In the genomic region with DNA sequence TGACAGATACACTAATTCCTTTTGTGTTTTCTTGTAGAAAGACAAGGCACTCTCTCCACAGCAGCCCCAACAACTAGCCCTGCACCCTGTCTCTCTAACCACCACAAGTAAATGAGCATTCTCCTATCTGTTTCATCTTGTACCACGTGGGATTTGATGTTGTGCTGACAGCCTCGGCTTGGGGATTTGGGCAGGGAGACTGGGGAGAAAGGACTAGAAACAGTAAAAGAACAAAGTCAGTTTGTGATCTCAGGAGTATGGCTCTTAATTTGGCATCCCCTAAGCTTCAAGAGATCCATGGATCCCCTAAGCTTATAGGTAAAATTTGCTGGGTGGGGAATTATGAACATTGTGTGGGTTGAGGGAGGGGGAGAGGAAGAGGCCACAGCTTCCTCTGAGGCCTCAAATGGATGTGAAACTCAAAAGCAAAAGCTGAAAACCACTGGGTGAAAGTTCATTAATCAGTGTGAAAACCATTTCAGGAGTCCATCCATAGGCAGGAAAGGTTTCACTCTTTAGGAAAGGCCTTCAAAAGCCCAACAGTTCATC, we compare ENCODE assay signal across 9 cellular contexts. TPM values are rescaled to one million over a fixed set of nuclear protein-coding genes. Genes with fewer than 3 reads are reported as not detected.
DNase-seq lines count a peak whose midpoint lies in the region; ATAC-seq and TF ChIP-seq lines count a peak whose summit lies in the region.
"Had no signal": no experiment of that assay in that cellular context is flagged by ENCODE, and none has a peak within 500 bp of the region (broad histone marks: within the 10 kb centered on the region; RNA-seq: fewer than 3 reads in every experiment).

No MANE protein-coding gene starts in this region.

- no peaks in the 10 kb centered on the region; the same call in 1 of the 2 replicates for H3K36me3 ChIP-seq in BLaER1
- H3K36me3 ChIP-seq in suprapubic skin, result no peaks in the 10 kb centered on the region

- TF ChIP-seq EP300 in suprapubic skin (IDR thresholded peaks at IDR 0.05), result no peak

- H3K27ac Mint-ChIP-seq in activated naive CD4-positive, alpha-beta T cell treated with anti-CD3 and anti-CD28 coated beads, Interleukin-2, amount 50 U/mL, for 72 hours, result peak overlapping the region; percentile 15 to 79

- no peak for TF ChIP-seq CTCF in suprapubic skin (IDR thresholded peaks at IDR 0.05)

- 19% methylated on average over 2 of the region's 2 CpGs for WGBS in suprapubic skin

- peak overlapping the region; percentile 31 for H3K9ac ChIP-seq in BLaER1

- no peaks in the 10 kb centered on the region for H4K20me1 ChIP-seq in BLaER1

- H3K27me3 ChIP-seq in BLaER1, result no peaks in the 10 kb centered on the region
- no peaks in the 10 kb centered on the region for H3K27me3 ChIP-seq in suprapubic skin

- no peaks in the 10 kb centered on the region for H3K9me3 ChIP-seq in BLaER1
- H3K9me3 ChIP-seq in suprapubic skin, result no peaks in the 10 kb centered on the region

- no peak for TF ChIP-seq POLR2A in suprapubic skin (IDR thresholded peaks at IDR 0.05)

- H3K9me3 Mint-ChIP-seq in activated naive CD4-positive, alpha-beta T cell treated with anti-CD3 and anti-CD28 coated beads, Interleukin-2, amount 50 U/mL, for 72 hours, result no peaks in the 10 kb centered on the region

- peak; percentile 82 for ATAC-seq in GM19438 (IDR thresholded peaks at IDR 0.05; ENCODE audit: low read depth, unreplicated experiment)
- ATAC-seq in activated naive CD4-positive, alpha-beta T cell treated with anti-CD3 and anti-CD28 coated beads, Interleukin-2, amount 50 U/mL, for 72 hours, result peak; percentile 52 to 68
- no peak for ATAC-seq in HG02973 (IDR thresholded peaks at IDR 0.05; ENCODE audit: unreplicated experiment)

- H3K27ac ChIP-seq in BLaER1, result peak overlapping the region; percentile 75
- H3K27ac ChIP-seq in suprapubic skin, result peak overlapping the region; percentile 24

- H3K4me1 ChIP-seq in BLaER1 (peaks cover 53% of the 10 kb centered on the region), suprapubic skin (peaks cover 5% of the 10 kb centered on the region)

- H3K4me2 ChIP-seq in BLaER1, result peak overlapping the region; percentile 80

- DNase-seq in KG1 (lab: John Stamatoyannopoulos, UW), result peak; percentile 28
- peak in 1 of 2 donors; percentile 28 for DNase-seq in activated naive CD4-positive, alpha-beta T cell treated with anti-CD3 and anti-CD28 coated beads, Interleukin-2, amount 50 U/mL, for 72 hours (ENCODE audit: low spot score in 2 of 2)
- DNase-seq in suprapubic skin (ENCODE audit: low spot score in 2 of 2), result no peak
- no peak for DNase-seq in NCI-H2171 treated with DMSO at 0.1 percent for 48 hours (lab: John Stamatoyannopoulos, UW)
- DNase-seq in SW 1271 (lab: John Stamatoyannopoulos, UW), result no peak

- H3K36me3 Mint-ChIP-seq in activated naive CD4-positive, alpha-beta T cell treated with anti-CD3 and anti-CD28 coated beads, Interleukin-2, amount 50 U/mL, for 72 hours, result peaks cover 11 to 19% of the 10 kb centered on the region in 2 donors

- H3K4me3 ChIP-seq in BLaER1, result peak overlapping the region; percentile 15; the same call in 1 of the 2 replicates
- H3K4me3 ChIP-seq in suprapubic skin, result no peak overlapping the region
- H3K4me3 ChIP-seq: lung had no signal

RNA-seq across cellular contexts. Expression of a gene that starts 3.1 kb away (rescaled TPM):
- 1 to 10 TPM; 6.4 to 8.9 TPM for total RNA-seq in activated naive CD4-positive, alpha-beta T cell treated with anti-CD3 and anti-CD28 coated beads, Interleukin-2, amount 50 U/mL, for 72 hours
- total RNA-seq in suprapubic skin, result 10 to 100 TPM in 1 of 4 donors, 1 to 10 TPM in 3; 3.4 to 12.2 (median 5.9) TPM

RNA-seq across cellular contexts. Expression of a gene that starts 26.6 kb away (rescaled TPM):
- total RNA-seq in activated naive CD4-positive, alpha-beta T cell treated with anti-CD3 and anti-CD28 coated beads, Interleukin-2, amount 50 U/mL, for 72 hours, result under 1 TPM in 1 of 2 donors, not detected in 1; 0.11 TPM
- total RNA-seq in suprapubic skin, result 1 to 10 TPM in 1 of 4 donors, under 1 TPM in 2, not detected in 1; 0.64 to 2.0 (median 0.85) TPM

RNA-seq across cellular contexts. Expression of a gene that starts 26.6 kb away (rescaled TPM):
- not detected for total RNA-seq in activated naive CD4-positive, alpha-beta T cell treated with anti-CD3 and anti-CD28 coated beads, Interleukin-2, amount 50 U/mL, for 72 hours
- 1 to 10 TPM in 1 of 4 donors, not detected in 3; 1.1 TPM for total RNA-seq in suprapubic skin

RNA-seq across cellular contexts. Expression of a gene that starts 27.6 kb away (rescaled TPM):
- 100 to 1,000 TPM; 320 to 332 TPM for total RNA-seq in activated naive CD4-positive, alpha-beta T cell treated with anti-CD3 and anti-CD28 coated beads, Interleukin-2, amount 50 U/mL, for 72 hours
- 100 to 1,000 TPM in 3 of 4 donors, 10 to 100 TPM in 1; 79.6 to 154 (median 140) TPM for total RNA-seq in suprapubic skin

RNA-seq across cellular contexts. Expression of a gene that starts 27.8 kb away (rescaled TPM):
- total RNA-seq in activated naive CD4-positive, alpha-beta T cell treated with anti-CD3 and anti-CD28 coated beads, Interleukin-2, amount 50 U/mL, for 72 hours, result 10 to 100 TPM; 33.9 to 39.2 TPM
- 10 to 100 TPM; 22.8 to 34.7 (median 33.4) TPM for total RNA-seq in suprapubic skin
